ENCODE assay signal across 8 cellular contexts in the genomic region with DNA sequence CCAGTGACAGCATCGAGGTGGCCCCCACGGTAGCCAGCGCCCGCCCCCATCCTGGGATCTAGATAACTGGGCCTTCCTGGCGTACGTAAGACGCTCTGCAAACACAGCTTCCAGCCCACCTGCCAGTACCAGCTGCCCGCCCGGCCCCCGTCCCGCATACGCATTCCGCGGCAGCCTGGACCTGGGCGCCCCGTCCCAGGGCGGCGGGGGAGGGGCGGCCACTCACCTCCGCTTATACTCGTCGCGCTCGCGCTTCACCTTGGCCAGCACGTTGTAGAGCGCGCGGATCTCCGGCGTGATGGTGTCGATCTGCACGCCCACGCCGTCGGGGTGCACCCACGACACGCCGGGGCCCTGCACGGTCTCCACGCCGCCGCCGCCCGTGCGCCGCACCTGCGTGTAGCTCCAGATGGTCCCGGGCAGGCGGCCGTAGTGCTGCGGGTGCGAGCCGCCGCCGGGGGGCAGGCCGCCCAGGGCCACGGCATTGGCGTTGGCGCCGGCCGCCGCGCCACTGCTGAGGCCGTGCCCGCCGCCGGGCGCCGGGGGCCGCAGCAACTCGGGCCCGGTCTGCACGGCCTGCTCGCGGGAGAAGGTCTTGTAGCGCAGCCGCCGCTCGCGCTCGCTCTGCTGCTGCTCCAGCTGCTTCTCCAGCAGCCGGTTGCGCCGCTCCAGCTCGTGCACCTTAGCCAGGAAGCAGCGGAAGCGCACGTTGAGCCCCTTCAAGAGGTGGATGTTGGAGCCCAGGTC. TPM values are rescaled to one million over a fixed set of nuclear protein-coding genes. Genes with fewer than 3 reads are reported as not detected.
DNase-seq lines count a peak whose midpoint lies in the region; ATAC-seq and TF ChIP-seq lines count a peak whose summit lies in the region.

No MANE protein-coding gene starts in this region.

- TF ChIP-seq EP300 in sigmoid colon (IDR thresholded peaks at IDR 0.05), result no peak

- H3K27ac ChIP-seq in sigmoid colon, result peak overlapping the region; percentile 92 to 95 (median 94)

- H3K36me3 ChIP-seq in sigmoid colon, result no peaks in the 10 kb centered on the region

- peaks cover 0 to 57% (median 46%) of the 10 kb centered on the region in 4 donors for H3K4me1 ChIP-seq in sigmoid colon

- peak overlapping the region; percentile 58 to 88 (median 76) for H3K4me3 ChIP-seq in sigmoid colon

- WGBS in sigmoid colon, 2 donors, result 1% methylated on average over 89 of the region's 89 CpGs

- ATAC-seq in HG02981 (IDR thresholded peaks at IDR 0.05; ENCODE audit: unreplicated experiment) (peak; percentile 11), left cardiac atrium (peak in 1 of 2 donors; percentile 1), GM18868 (IDR thresholded peaks at IDR 0.05; ENCODE audit: unreplicated experiment) (no peak)

- intact Hi-C loops in left cardiac atrium (cut with DNase I) (loop anchor here in 1 of 2 donors (5.0 kb wide), 2 partner anchors 33 to 48 kb away; no protein-coding TSS in a partner anchor), sigmoid colon (cut with DNase I) (loop anchor here (2.0 kb wide), 1 partner anchor 55 kb away; no protein-coding TSS in a partner anchor)

- TF ChIP-seq CTCF in sigmoid colon (IDR thresholded peaks at IDR 0.05), result no peak

- no peak for TF ChIP-seq POLR2A in sigmoid colon (IDR thresholded peaks at IDR 0.05)

- DNase-seq in NCI-H1436 (lab: John Stamatoyannopoulos, UW), result peak; percentile 18
- DNase-seq in NCI-H1436 treated with DMSO at 0.1 percent for 48 hours (lab: John Stamatoyannopoulos, UW), result no peak
- DNase-seq in RKO (ENCODE audit: low spot score), result peak; percentile 42
- peak; percentile 68 for DNase-seq in activated naive CD4-positive, alpha-beta T cell treated with Interleukin-2 at 50 U/mL for 16 hours
- DNase-seq in left cardiac atrium, result peak; percentile 49
- DNase-seq in sigmoid colon, result no peak

- no peaks in the 10 kb centered on the region for H3K9me3 ChIP-seq in sigmoid colon

- H3K27me3 ChIP-seq in sigmoid colon, result no peaks in the 10 kb centered on the region

RNA-seq across cellular contexts. Expression of gene IFFO2, which starts 0.9 kb away (rescaled TPM):
- 1 to 10 TPM; 3.4 to 6.4 TPM for total RNA-seq in left cardiac atrium
- total RNA-seq in sigmoid colon, result 10 to 100 TPM in 2 of 4 donors, 1 to 10 TPM in 2; 7.5 to 35.0 (median 13.8) TPM
- 1 to 10 TPM; 1.2 to 8.6 (median 7.2) TPM for polyA plus RNA-seq in sigmoid colon

RNA-seq across cellular contexts. Expression of gene ALDH4A1, which starts 53.3 kb away (rescaled TPM):
- total RNA-seq in left cardiac atrium (10 to 100 TPM; 23.4 to 31.2 TPM), sigmoid colon (10 to 100 TPM in 1 of 4 donors, 1 to 10 TPM in 3; 6.7 to 12.8 (median 8.4) TPM)
- 10 to 100 TPM in 1 of 3 donors, 1 to 10 TPM in 2; 2.4 to 11.0 (median 3.7) TPM for polyA plus RNA-seq in sigmoid colon

Comparison
In these comparisons a context has a peak if more than half of its experiments do, and no peak if none do; other contexts are left out.
1. DNase-seq: peak in NCI-H1436 (single experiment), RKO (single experiment), activated naive CD4-positive, alpha-beta T cell treated with Interleukin-2 at 50 U/mL for 16 hours (single experiment) and left cardiac atrium (single experiment); none in NCI-H1436 treated with DMSO at 0.1 percent for 48 hours (single experiment) and sigmoid colon (single experiment).